9 cellular contexts compared by ENCODE assay signal in the genomic region with DNA sequence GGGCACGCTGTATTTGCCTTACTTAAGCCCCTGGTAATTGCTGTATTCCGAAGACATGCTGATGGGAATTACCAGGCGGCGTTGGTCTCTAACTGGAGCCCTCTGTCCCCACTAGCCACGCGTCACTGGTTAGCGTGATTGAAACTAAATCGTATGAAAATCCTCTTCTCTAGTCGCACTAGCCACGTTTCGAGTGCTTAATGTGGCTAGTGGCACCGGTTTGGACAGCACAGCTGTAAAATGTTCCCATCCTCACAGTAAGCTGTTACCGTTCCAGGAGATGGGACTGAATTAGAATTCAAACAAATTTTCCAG. TPM values are rescaled to one million over a fixed set of nuclear protein-coding genes. Genes with fewer than 3 reads are reported as not detected.
A peak's percentile ranks its signal among the peaks of the same experiment; 100 is the strongest.
DNase-seq lines count a peak whose midpoint lies in the region; ATAC-seq and TF ChIP-seq lines count a peak whose summit lies in the region.
"Had no signal": no experiment of that assay in that cellular context is flagged by ENCODE, and none has a peak within 500 bp of the region (broad histone marks: within the 10 kb centered on the region; RNA-seq: fewer than 3 reads in every experiment).

No MANE protein-coding gene starts in this region.

- DNase-seq in GM13976 (ENCODE audit: low spot score) (peak; percentile 49), MCF 10A (ENCODE audit: unreplicated experiment) (no peak), NCI-H2107 treated with DMSO at 0.1 percent for 48 hours (lab: John Stamatoyannopoulos, UW; ENCODE audit: unreplicated experiment) (no peak), GF-D8 (lab: John Stamatoyannopoulos, UW) (no peak), kidney glomerular epithelial cell (lab: John Stamatoyannopoulos, UW) (no peak)
- no peak for DNase-seq in Jurkat, Clone E6-1 (ENCODE audit: low read depth, low spot score)

- intact Hi-C loops in MCF 10A (cut with micrococcal nuclease): no loop called here

- H3K9me3 ChIP-seq in mononuclear cell (ENCODE audit: low read depth, low read length): no peaks in the 10 kb centered on the region

- CTCF ChIA-PET in MCF 10A (lab: Yijun Ruan, JAX): interaction anchor here (1.1 to 2.1 kb wide), 4 partner anchors 11 to 406 kb away, joined by 3 to 6 read pairs (median 4); no protein-coding TSS in a partner anchor

- H3K4me1 ChIP-seq in mononuclear cell (ENCODE audit: insufficient read depth, low read length): peaks cover 28% of the 10 kb centered on the region

- H3K27ac Mint-ChIP-seq in MCF 10A (ENCODE audit: low read depth, unreplicated experiment): peak overlapping the region; percentile 98

- peak overlapping the region; percentile 90 for H3K4me3 Mint-ChIP-seq in MCF 10A (ENCODE audit: unreplicated experiment)

- H3K4me1 Mint-ChIP-seq in MCF 10A (ENCODE audit: insufficient read depth, unreplicated experiment): no peaks in the 10 kb centered on the region

- no peaks in the 10 kb centered on the region for H3K36me3 Mint-ChIP-seq in MCF 10A (ENCODE audit: insufficient read depth, unreplicated experiment)

- BruUV-seq in MCF 10A (replicated peaks; lab: Mats Ljungman, UMichigan): TSS peak; percentile 53

- TF ChIP-seq CTCF in GM13976 (IDR thresholded peaks at IDR 0.05; ENCODE audit: borderline replicate concordance, control extremely low read depth, extremely low read depth, insufficient read depth, missing control alignments): no peak
- TF ChIP-seq CTCF in MCF 10A (IDR thresholded peaks at IDR 0.05; ENCODE audit: unreplicated experiment): no peak

- H3K27me3 ChIP-seq in mononuclear cell (ENCODE audit: insufficient read depth, low read length): no peaks in the 10 kb centered on the region

- in situ Hi-C loops in GM13976 (cut with MboI; ENCODE audit: low sequenced_read_pairs, unreplicated experiment): loop anchor here (10.0 kb wide), 2 partner anchors 291 to 401 kb away; no protein-coding TSS in a partner anchor

- ATAC-seq in GM21619 (IDR thresholded peaks at IDR 0.05; ENCODE audit: unreplicated experiment): peak; percentile 41

- POLR2A ChIA-PET in MCF 10A (lab: Yijun Ruan, JAX): interaction anchor here (0.6 to 4.8 kb wide), 11 partner anchors 12 to 968 kb away, joined by 3 to 19 read pairs (median 4); a partner anchor contains a TSS

- no peaks in the 10 kb centered on the region for H3K9me3 Mint-ChIP-seq in MCF 10A (ENCODE audit: unreplicated experiment)

- H3K4me3 ChIP-seq in Jurkat, Clone E6-1 (ENCODE audit: low read length): peak overlapping the region; percentile 72
- peak overlapping the region; percentile 75 for H3K4me3 ChIP-seq in mononuclear cell (ENCODE audit: low read length)

- no peaks in the 10 kb centered on the region for H3K27me3 Mint-ChIP-seq in MCF 10A (ENCODE audit: insufficient read depth, unreplicated experiment)

RNA-seq across cellular contexts. Expression of a gene that starts 0.7 kb away (rescaled TPM):
- 13.6 TPM for polyA plus RNA-seq in Jurkat, Clone E6-1 (2012; ENCODE audit: insufficient read depth, insufficient read length)
- total RNA-seq in MCF 10A (2022): 7.9 and 11.9 TPM in 2 replicates
- total RNA-seq in mononuclear cell: 4.4 TPM

RNA-seq across cellular contexts. Expression of a gene that starts 0.8 kb away (rescaled TPM):
- polyA plus RNA-seq in Jurkat, Clone E6-1 (2012; ENCODE audit: insufficient read depth, insufficient read length): not detected
- total RNA-seq in MCF 10A (2022): not detected in 2 replicates
- not detected for total RNA-seq in mononuclear cell
- total RNA-seq: subcutaneous adipose tissue had no signal
